ENCODE assay signal across 35 cellular contexts in genomic region chr18:30781601-30782000, GRCh38.
DNase-seq lines count a peak whose midpoint lies in the region; ATAC-seq, FAIRE-seq and TF ChIP-seq lines count a peak whose summit lies in the region.
"Had no signal": no experiment of that assay in that cellular context is flagged by ENCODE, and none has a peak within 500 bp of the region (broad histone marks: within the 10 kb centered on the region; RNA-seq: fewer than 3 reads in every experiment).

No MANE protein-coding gene starts in this region.

- H3K79me2 ChIP-seq in K562 (ENCODE audit: control insufficient read depth, insufficient read depth, low read length) = no peaks in the 10 kb centered on the region

- ATAC-seq in K562 (no peak), HG03442 (IDR thresholded peaks at IDR 0.05; ENCODE audit: unreplicated experiment) (no peak), T-helper 17 cell (no peak)
- ATAC-seq: A549; CD8-positive, alpha-beta T cell had no signal

- H3K4me1 ChIP-seq in HEK293 (ENCODE audit: control insufficient read depth, insufficient read depth, low read length) (no peaks in the 10 kb centered on the region), K562 (replicated peaks in 1 of 2; ENCODE audit: control insufficient read depth in 2 of 2, insufficient read depth in 2 of 2, low read length in 2 of 2) (no peaks in the 10 kb centered on the region), endodermal cell (ENCODE audit: control insufficient read depth, insufficient read depth, low read length) (no peaks in the 10 kb centered on the region)
- H3K4me1 ChIP-seq: A549; BE2C; BLaER1; BLaER1 treated with 17β-estradiol and CSF1 and Interleukin-3, amounts not matched to agents 10 nM and 100 nM; Caco-2 had no signal

- POLR2A ChIA-PET in HEK293 (lab: Yijun Ruan, JAX) (no interaction called here), K562 (lab: Yijun Ruan, JAX) (interaction anchor here (1.2 kb wide), 1 partner anchor 15 kb away, joined by 3 read pairs; no protein-coding TSS in a partner anchor)

- H3K27ac ChIP-seq in HEK293 (ENCODE audit: extremely low read depth, low read depth, low read length) = no peak overlapping the region
- no peak overlapping the region for H3K27ac ChIP-seq in K562 (ENCODE audit: extremely low read depth, low read depth, low read length)
- H3K27ac ChIP-seq in endodermal cell (ENCODE audit: low read depth, low read length) = no peak overlapping the region
- H3K27ac ChIP-seq: 22Rv1; A549; BLaER1; BLaER1 treated with 17β-estradiol and CSF1 and Interleukin-3, amounts not matched to agents 10 nM and 100 nM; C4-2B had no signal

- H3K27me3 ChIP-seq in K562 (ENCODE audit: control insufficient read depth in 2 of 2, insufficient read depth in 2 of 2, low read length in 2 of 2) (no peaks in the 10 kb centered on the region), endodermal cell (ENCODE audit: control insufficient read depth, insufficient read depth, low read length, poor library complexity, severe bottlenecking) (no peaks in the 10 kb centered on the region)
- H3K27me3 ChIP-seq: BE2C; BLaER1; BLaER1 treated with 17β-estradiol and CSF1 and Interleukin-3, amounts not matched to agents 10 nM and 100 nM had no signal

- no peaks in the 10 kb centered on the region for H3K36me3 ChIP-seq in HEK293 (ENCODE audit: control insufficient read depth in 2 of 2, insufficient read depth in 1 of 2, low read length in 2 of 2)
- no peaks in the 10 kb centered on the region for H3K36me3 ChIP-seq in K562 (ENCODE audit: control insufficient read depth, insufficient read depth, low read length)
- no peaks in the 10 kb centered on the region for H3K36me3 ChIP-seq in endodermal cell (ENCODE audit: control insufficient read depth, insufficient read depth, low read length)
- H3K36me3 ChIP-seq: BE2C; BLaER1; BLaER1 treated with 17β-estradiol and CSF1 and Interleukin-3, amounts not matched to agents 10 nM and 100 nM had no signal

- no TSS peak for BruUV-seq in K562 (replicated peaks; lab: Mats Ljungman, UMichigan)

- H2AFZ ChIP-seq in K562 (ENCODE audit: low read depth, low read length) = no peak overlapping the region

- H3K9ac ChIP-seq in K562 (ENCODE audit: insufficient read depth in 1 of 2, low read depth in 2 of 2, low read length in 2 of 2) (no peak overlapping the region), endodermal cell (ENCODE audit: extremely low read depth, low read length, poor library complexity, severe bottlenecking) (no peak overlapping the region)
- H3K9ac ChIP-seq: BLaER1; BLaER1 treated with 17β-estradiol and CSF1 and Interleukin-3, amounts not matched to agents 10 nM and 100 nM had no signal

- H3K4me3 ChIP-seq in HEK293 (ENCODE audit: low read depth, low read length) = no peak overlapping the region
- no peak overlapping the region for H3K4me3 ChIP-seq in K562
- peak overlapping the region; percentile 45 for H3K4me3 ChIP-seq in endodermal cell (ENCODE audit: low read length)
- H3K4me3 ChIP-seq: A549; BLaER1; BLaER1 treated with 17β-estradiol and CSF1 and Interleukin-3, amounts not matched to agents 10 nM and 100 nM had no signal

- no peak for TF ChIP-seq RAD21 in K562 (CRISPR knock-in tag; conservative IDR thresholded peaks at IDR 0.05 in 1 of 2, IDR thresholded peaks at IDR 0.05 in 1 of 2)

- H3K4me1 Mint-ChIP-seq in endodermal cell (peaks cover 9% of the 10 kb centered on the region), T-helper 17 cell (no peaks in the 10 kb centered on the region)
- H3K4me1 Mint-ChIP-seq: B cell; CD14-positive monocyte; CD4-positive, alpha-beta memory T cell; CD4-positive, CD25-positive, alpha-beta regulatory T cell; CD8-positive, alpha-beta memory T cell had no signal

- TF ChIP-seq EP300 in K562 (IDR thresholded peaks at IDR 0.05; ENCODE audit: low read length) = no peak

- TF ChIP-seq POLR2A in K562 (conservative IDR thresholded peaks at IDR 0.05) = no peak

- intact Hi-C loops in K562 (cut with micrococcal nuclease) = no loop called here

- DNase-seq in K562 (ENCODE audit: extremely low read depth in 1 of 4, low spot score in 3 of 4) = no peak
- no peak for DNase-seq in endodermal cell
- no peak for DNase-seq in kidney tubule cell (ENCODE audit: low spot score)
- no peak for DNase-seq in T-helper 17 cell
- DNase-seq: 8988T; ACHN; AML-193; BE2C; C1 segment of cervical spinal cord; Caco-2; Calu3; CD4-positive, alpha-beta memory T cell; CD4-positive, alpha-beta T cell; CD4-positive, CD25-positive, alpha-beta regulatory T cell; CD8-positive, alpha-beta memory T cell; CD8-positive, alpha-beta T cell; COR-L47; DMS 273 treated with DMSO at 0.1 percent for 48 hours; DMS153; DMS53; DMS79; DMS79 treated with DMSO at 0.1 percent for 48 hours; DND-41; EL had no signal

- peaks cover 2% of the 10 kb centered on the region for H3K27me3 Mint-ChIP-seq in endodermal cell (ENCODE audit: insufficient read depth)
- H3K27me3 Mint-ChIP-seq in T-helper 17 cell = no peaks in the 10 kb centered on the region
- H3K27me3 Mint-ChIP-seq: B cell; CD4-positive, alpha-beta memory T cell; CD4-positive, alpha-beta T cell; CD4-positive, CD25-positive, alpha-beta regulatory T cell; CD8-positive, alpha-beta memory T cell had no signal

- WGBS in K562 (ENCODE audit: insufficient coverage, low coverage, missing lambda C conversion rate) = 26% methylated on average over 2 of the region's 2 CpGs
- 87 to 100% methylated on average over 2 of the region's 2 CpGs for WGBS in endodermal cell (ENCODE audit: insufficient coverage in 1 of 2, insufficient read length in 1 of 2), 2 experiments

- peaks cover 18% of the 10 kb centered on the region for H3K36me3 Mint-ChIP-seq in endodermal cell (ENCODE audit: low read depth)
- no peaks in the 10 kb centered on the region for H3K36me3 Mint-ChIP-seq in T-helper 17 cell (ENCODE audit: low read depth)
- H3K36me3 Mint-ChIP-seq: CD14-positive monocyte; CD4-positive, alpha-beta memory T cell; CD4-positive, CD25-positive, alpha-beta regulatory T cell; CD8-positive, alpha-beta memory T cell; CD8-positive, alpha-beta T cell had no signal

- peaks cover 56% of the 10 kb centered on the region for H3K9me3 Mint-ChIP-seq in endodermal cell

- H3K4me2 ChIP-seq in K562 (ENCODE audit: insufficient read depth, low read length) = no peak overlapping the region
- H3K4me2 ChIP-seq: A549; BLaER1; BLaER1 treated with 17β-estradiol and CSF1 and Interleukin-3, amounts not matched to agents 10 nM and 100 nM had no signal

- no peak overlapping the region for H3K4me3 Mint-ChIP-seq in endodermal cell
- no peak overlapping the region for H3K4me3 Mint-ChIP-seq in T-helper 17 cell
- H3K4me3 Mint-ChIP-seq: B cell; CD14-positive monocyte; CD4-positive, alpha-beta memory T cell; CD4-positive, alpha-beta T cell; CD4-positive, CD25-positive, alpha-beta regulatory T cell; CD8-positive, alpha-beta memory T cell; CD8-positive, alpha-beta T cell had no signal

- H3K9me1 ChIP-seq in K562 (ENCODE audit: control insufficient read depth, insufficient read depth, low read length) = no peaks in the 10 kb centered on the region

- TF ChIP-seq CTCF in HEK293 (tag by site-specific recombination; IDR thresholded peaks at IDR 0.05) (no peak), K562 (IDR thresholded peaks at IDR 0.05 in 2 of 3, conservative IDR thresholded peaks at IDR 0.05 in 1 of 3; ENCODE audit: insufficient read depth in 2 of 3, low read depth in 1 of 3, low read length in 3 of 3) (no peak), endodermal cell (conservative IDR thresholded peaks at IDR 0.05) (no peak)

- FAIRE-seq in K562 (lab: Jason Lieb, UNC) = no peak
- FAIRE-seq: A204.1, A549, D721Med had no signal

- H4K20me1 ChIP-seq in K562 (replicated peaks; ENCODE audit: control insufficient read depth, insufficient read depth, low read length) = no peaks in the 10 kb centered on the region
- H4K20me1 ChIP-seq: BLaER1; BLaER1 treated with 17β-estradiol and CSF1 and Interleukin-3, amounts not matched to agents 10 nM and 100 nM had no signal

- in situ Hi-C loops in K562 (cut with MboI) = no loop called here

- H3K9me3 ChIP-seq in HEK293 (ENCODE audit: control insufficient read depth, insufficient read depth, low read depth, low read length) = no peaks in the 10 kb centered on the region
- no peaks in the 10 kb centered on the region; the same call in 1 of the 2 replicates for H3K9me3 ChIP-seq in K562 (replicated peaks; ENCODE audit: control insufficient read depth, insufficient read depth, low read depth, low read length)
- peaks cover 51% of the 10 kb centered on the region for H3K9me3 ChIP-seq in endodermal cell (ENCODE audit: control insufficient read depth, low read length)
- no peaks in the 10 kb centered on the region for H3K9me3 ChIP-seq in T-helper 17 cell (ENCODE audit: control insufficient read depth, low read length, poor library complexity, severe bottlenecking)
- H3K9me3 ChIP-seq: A549, BE2C, Caco-2 had no signal

- H3K27ac Mint-ChIP-seq in endodermal cell (no peak overlapping the region), T-helper 17 cell (no peak overlapping the region)
- H3K27ac Mint-ChIP-seq: B cell; CD14-positive monocyte; CD4-positive, alpha-beta memory T cell; CD4-positive, alpha-beta T cell; CD4-positive, CD25-positive, alpha-beta regulatory T cell; CD8-positive, alpha-beta memory T cell; CD8-positive, alpha-beta T cell had no signal

- CTCF ChIA-PET in HEK293 (lab: Yijun Ruan, JAX) (interaction anchor here (0.7 kb wide), 1 partner anchor 703 kb away, joined by 3 read pairs; no protein-coding TSS in a partner anchor), K562 (lab: Yijun Ruan, JAX; ENCODE audit: low intra/inter-chr PET ratio) (no interaction called here)

TF ChIP-seq in HEK293, 187 proteins besides CTCF, POLR2A, EP300 and RAD21:
- TF ChIP-seq ZNF433 (tag by site-specific recombination; IDR thresholded peaks at IDR 0.05; ENCODE audit: low read depth) = no peak
- TF ChIP-seq ZNF707 (tag by site-specific recombination; IDR thresholded peaks at IDR 0.05) = peak; percentile 59; the same call in 1 of the 2 replicates

TF ChIP-seq in K562, 482 proteins besides CTCF, POLR2A, EP300 and RAD21 (continues in another document):
- TF ChIP-seq ZNF707 (CRISPR knock-in tag; conservative IDR thresholded peaks at IDR 0.05) (peak; percentile 97), TRIM28 (IDR thresholded peaks at IDR 0.05) (0 out of 2 replicates have a peak, but pooled peaks have one; percentile 45)

Comparison
In these comparisons a context has a peak if more than half of its experiments do, and no peak if none do; other contexts are left out.
1. Of the 44 proteins assayed by ChIP-seq in both K562 and HEK293: peak only in K562: TRIM28; only in HEK293: none; in both: ZNF707; in neither: 42.